In the genomic region with DNA sequence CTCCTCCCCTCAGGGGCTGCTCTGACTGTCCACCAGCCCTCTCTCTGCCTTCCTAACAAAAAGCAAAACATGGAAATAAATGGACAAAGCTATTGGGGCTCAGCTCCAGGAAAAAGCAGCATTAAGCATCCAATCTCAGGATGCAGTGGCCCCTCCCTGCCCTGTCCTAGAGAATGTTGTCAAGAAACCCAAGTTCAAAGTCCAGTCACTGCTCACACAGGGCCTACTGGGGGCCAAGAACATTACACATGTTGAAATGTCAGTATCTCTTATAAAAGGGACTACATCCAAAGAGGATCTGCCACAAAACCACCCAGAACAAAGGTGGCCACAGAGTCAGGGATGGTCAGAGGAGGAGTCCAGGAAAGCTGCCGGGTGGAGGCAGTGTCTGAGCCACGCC, we compare ENCODE assay signal across 13 cellular contexts. TPM values are rescaled to one million over a fixed set of nuclear protein-coding genes. Genes with fewer than 3 reads are reported as not detected.
DNase-seq lines count a peak whose midpoint lies in the region; ATAC-seq and TF ChIP-seq lines count a peak whose summit lies in the region.
"Had no signal": no experiment of that assay in that cellular context is flagged by ENCODE, and none has a peak within 500 bp of the region (broad histone marks: within the 10 kb centered on the region; RNA-seq: fewer than 3 reads in every experiment).

No MANE protein-coding gene starts in this region.

- H3K9me3 Mint-ChIP-seq in memory B cell, result no peaks in the 10 kb centered on the region
- no peaks in the 10 kb centered on the region for H3K9me3 Mint-ChIP-seq in type B pancreatic cell

- TF ChIP-seq CTCF in type B pancreatic cell (conservative IDR thresholded peaks at IDR 0.05) (no peak), breast epithelium (IDR thresholded peaks at IDR 0.05) (no peak)

- no peaks in the 10 kb centered on the region for H3K36me3 Mint-ChIP-seq in memory B cell
- no peaks in the 10 kb centered on the region for H3K36me3 Mint-ChIP-seq in type B pancreatic cell
- H3K36me3 Mint-ChIP-seq: CD8-positive, alpha-beta memory T cell had no signal

- H3K27ac Mint-ChIP-seq in memory B cell (peak overlapping the region; percentile 42), type B pancreatic cell (no peak overlapping the region)
- H3K27ac Mint-ChIP-seq: CD8-positive, alpha-beta memory T cell had no signal

- H3K9me3 ChIP-seq in breast epithelium, result no peaks in the 10 kb centered on the region

- H3K27ac ChIP-seq in breast epithelium, result no peak overlapping the region
- H3K27ac ChIP-seq: C4-2B, KMS-11 had no signal

- TF ChIP-seq POLR2A in breast epithelium (IDR thresholded peaks at IDR 0.05), result no peak

- peaks cover 4 to 6% of the 10 kb centered on the region in 2 donors for H3K27me3 ChIP-seq in breast epithelium

- H3K4me3 Mint-ChIP-seq in memory B cell, result no peak overlapping the region
- H3K4me3 Mint-ChIP-seq in type B pancreatic cell, result no peak overlapping the region
- H3K4me3 Mint-ChIP-seq: CD8-positive, alpha-beta memory T cell had no signal

- no peak overlapping the region for H3K4me3 ChIP-seq in breast epithelium

- DNase-seq in left cardiac atrium (peak; percentile 8), cardiac septum (ENCODE audit: low spot score) (no peak), memory B cell (ENCODE audit: low spot score in 2 of 2) (no peak), renal cortical epithelial cell (ENCODE audit: low read depth) (peak; percentile 31), type B pancreatic cell (ENCODE audit: extremely low spot score, unreplicated experiment) (no peak), breast epithelium (ENCODE audit: low spot score in 2 of 2) (no peak)
- DNase-seq: GOT3 had no signal

- H3K36me3 ChIP-seq in breast epithelium, result no peaks in the 10 kb centered on the region

- H3K27me3 Mint-ChIP-seq in memory B cell (peaks cover 24% of the 10 kb centered on the region), type B pancreatic cell (peaks cover 25% of the 10 kb centered on the region)

- intact Hi-C loops in left cardiac atrium (cut with DNase I), result loop anchor here (1.0 to 5.0 kb wide), 2 partner anchors 35 to 38 kb away; no protein-coding TSS in a partner anchor
- intact Hi-C loops in cardiac septum (cut with DNase I), result loop anchor here (1.0 to 5.0 kb wide), 3 partner anchors 38 to 345 kb away; no protein-coding TSS in a partner anchor
- intact Hi-C loops in breast epithelium (cut with DNase I; ENCODE audit: low total_unique reads), result no loop called here

- H3K4me1 Mint-ChIP-seq in memory B cell (peaks cover 3% of the 10 kb centered on the region), type B pancreatic cell (ENCODE audit: unreplicated experiment) (peaks cover 14% of the 10 kb centered on the region)

- ATAC-seq in left cardiac atrium (no peak), memory B cell (ENCODE audit: low read depth) (no peak), GM18517 (IDR thresholded peaks at IDR 0.05; ENCODE audit: unreplicated experiment) (no peak)

- no peaks in the 10 kb centered on the region for H3K4me1 ChIP-seq in breast epithelium

RNA-seq across cellular contexts. Expression of gene GRIP2, which starts 7.6 kb away (rescaled TPM):
- total RNA-seq in left cardiac atrium (10 to 100 TPM; 18.2 to 19.8 TPM), cardiac septum (67.8 TPM), renal cortical epithelial cell (0.05 TPM in 1 of 2 replicates, not detected in the other), type B pancreatic cell (ENCODE audit: low replicate concordance) (2.7 and 5.6 TPM in 2 replicates), breast epithelium (under 1 TPM; 0.16 to 0.88 (median 0.33) TPM)
- total RNA-seq: A172; CD8-positive, alpha-beta memory T cell; Daoy had no signal

Comparison
In these comparisons a context has a peak if more than half of its experiments do, and no peak if none do; other contexts are left out.
1. DNase-seq: peak in left cardiac atrium (single experiment) and renal cortical epithelial cell (single experiment); none in cardiac septum (single experiment), memory B cell (0 of 2), type B pancreatic cell (single experiment) and breast epithelium (0 of 2).